28 cellular contexts compared by ENCODE assay signal in the genomic region with DNA sequence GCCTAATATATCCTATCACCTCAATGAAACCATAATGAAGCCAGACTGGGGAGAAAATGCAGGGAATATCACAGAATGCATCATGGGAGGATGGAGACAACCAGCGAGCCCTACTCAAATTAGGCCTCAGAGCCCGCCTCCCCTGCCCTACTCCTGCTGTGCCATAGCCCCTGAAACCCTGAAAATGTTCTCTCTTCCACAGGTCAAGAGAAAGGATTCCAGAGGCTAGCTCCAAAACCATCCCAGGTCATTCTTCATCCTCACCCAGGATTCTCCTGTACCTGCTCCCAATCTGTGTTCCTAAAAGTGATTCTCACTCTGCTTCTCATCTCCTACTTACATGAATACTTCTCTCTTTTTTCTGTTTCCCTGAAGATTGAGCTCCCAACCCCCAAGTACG. TPM values are rescaled to one million over a fixed set of nuclear protein-coding genes. Genes with fewer than 3 reads are reported as not detected.
A peak's percentile ranks its signal among the peaks of the same experiment; 100 is the strongest.
DNase-seq lines count a peak whose midpoint lies in the region; ATAC-seq and TF ChIP-seq lines count a peak whose summit lies in the region.
"Had no signal": no experiment of that assay in that cellular context is flagged by ENCODE, and none has a peak within 500 bp of the region (broad histone marks: within the 10 kb centered on the region; RNA-seq: fewer than 3 reads in every experiment).

No MANE protein-coding gene starts in this region.

- peaks cover 88% of the 10 kb centered on the region for H3K4me1 Mint-ChIP-seq in stimulated activated naive CD8-positive, alpha-beta T cell treated with anti-CD3 and anti-CD28 coated beads, Interleukin-15, Interleukin-2, amounts not matched to agents 100 ng/mL and 50 ng/mL, for 24 hours (ENCODE audit: low read depth)
- H3K4me1 Mint-ChIP-seq in activated B cell treated with CpG ODN at 0.5 μM for 24 hours, result peaks cover 88% of the 10 kb centered on the region

- peak overlapping the region; percentile 99 for H3K27ac ChIP-seq in effector memory CD4-positive, alpha-beta T cell (ENCODE audit: insufficient read depth, low read length, poor library complexity, severe bottlenecking)
- H3K27ac ChIP-seq in thymus (ENCODE audit: low read depth), result peak overlapping the region; percentile 95
- H3K27ac ChIP-seq: ascending aorta, foreskin keratinocyte, neutrophil had no signal

- H3K9me3 Mint-ChIP-seq in stimulated activated naive CD8-positive, alpha-beta T cell treated with anti-CD3 and anti-CD28 coated beads, Interleukin-15, Interleukin-2, amounts not matched to agents 100 ng/mL and 50 ng/mL, for 24 hours, result no peaks in the 10 kb centered on the region
- H3K9me3 Mint-ChIP-seq in activated B cell treated with CpG ODN at 0.5 μM for 24 hours, result peaks cover 3% of the 10 kb centered on the region

- POLR2A ChIA-PET in activated B cell treated with CpG ODN at 0.5 μM for 24 hours (lab: Charles Lee), result interaction anchor here (1.0 kb wide), 1 partner anchor 9 kb away, joined by 4 read pairs; no protein-coding TSS in a partner anchor

- TF ChIP-seq CTCF in activated B cell treated with CpG ODN at 0.5 μM for 24 hours (IDR thresholded peaks at IDR 0.05), result no peak

- no peak overlapping the region for H3K4me3 ChIP-seq in effector memory CD4-positive, alpha-beta T cell (ENCODE audit: insufficient read depth, low read depth, low read length, poor library complexity, severe bottlenecking)
- H3K4me3 ChIP-seq in thymus (ENCODE audit: low read length), result peak overlapping the region; percentile 48
- H3K4me3 ChIP-seq: ascending aorta, HAP-1, skin epidermis had no signal

- H3K36me3 Mint-ChIP-seq in stimulated activated naive CD8-positive, alpha-beta T cell treated with anti-CD3 and anti-CD28 coated beads, Interleukin-15, Interleukin-2, amounts not matched to agents 100 ng/mL and 50 ng/mL, for 24 hours (ENCODE audit: low read depth), result peaks cover 70% of the 10 kb centered on the region
- H3K36me3 Mint-ChIP-seq in activated B cell treated with CpG ODN at 0.5 μM for 24 hours (ENCODE audit: low read depth), result peaks cover 85% of the 10 kb centered on the region

- peak overlapping the region; percentile 98 for H3K4me3 Mint-ChIP-seq in stimulated activated naive CD8-positive, alpha-beta T cell treated with anti-CD3 and anti-CD28 coated beads, Interleukin-15, Interleukin-2, amounts not matched to agents 100 ng/mL and 50 ng/mL, for 24 hours
- no peak overlapping the region for H3K4me3 Mint-ChIP-seq in activated B cell treated with CpG ODN at 0.5 μM for 24 hours

- ATAC-seq in stimulated activated naive CD8-positive, alpha-beta T cell treated with anti-CD3 and anti-CD28 coated beads, Interleukin-15, Interleukin-2, amounts not matched to agents 100 U/mL and 50 U/mL, for 24 hours, result no peak
- no peak for ATAC-seq in activated B cell treated with CpG ODN at 0.5 μM for 24 hours (ENCODE audit: low read depth)
- ATAC-seq in HG03354 (IDR thresholded peaks at IDR 0.05; ENCODE audit: poor library complexity, severe bottlenecking, unreplicated experiment), result no peak
- ATAC-seq: foreskin keratinocyte had no signal

- no peaks in the 10 kb centered on the region for H3K27me3 Mint-ChIP-seq in stimulated activated naive CD8-positive, alpha-beta T cell treated with anti-CD3 and anti-CD28 coated beads, Interleukin-15, Interleukin-2, amounts not matched to agents 100 ng/mL and 50 ng/mL, for 24 hours
- no peaks in the 10 kb centered on the region for H3K27me3 Mint-ChIP-seq in activated B cell treated with CpG ODN at 0.5 μM for 24 hours

- peaks cover 40% of the 10 kb centered on the region for H3K36me3 ChIP-seq in effector memory CD4-positive, alpha-beta T cell (ENCODE audit: control insufficient read depth, insufficient read depth, low read length)
- peaks cover 49% of the 10 kb centered on the region for H3K36me3 ChIP-seq in thymus (ENCODE audit: control insufficient read depth, insufficient read depth)
- H3K36me3 ChIP-seq: ascending aorta, HAP-1, neutrophil had no signal

- H3K27me3 ChIP-seq in effector memory CD4-positive, alpha-beta T cell (replicated peaks; ENCODE audit: control insufficient read depth, insufficient read depth, low read length, poor library complexity, severe bottlenecking), result no peaks in the 10 kb centered on the region
- H3K27me3 ChIP-seq in thymus (ENCODE audit: control insufficient read depth, insufficient read depth), result no peaks in the 10 kb centered on the region
- H3K27me3 ChIP-seq: ascending aorta had no signal

- CTCF ChIA-PET in activated B cell treated with CpG ODN at 0.5 μM for 24 hours (lab: Charles Lee), result interaction anchor here (1.1 kb wide), 1 partner anchor 19 kb away, joined by 4 read pairs; no protein-coding TSS in a partner anchor

- peaks cover 83% of the 10 kb centered on the region for H3K4me1 ChIP-seq in effector memory CD4-positive, alpha-beta T cell (ENCODE audit: control insufficient read depth, insufficient read depth, low read length, poor library complexity, severe bottlenecking)
- peaks cover 64% of the 10 kb centered on the region for H3K4me1 ChIP-seq in thymus (ENCODE audit: control insufficient read depth, insufficient read depth, low read length)
- H3K4me1 ChIP-seq: foreskin keratinocyte, HAP-1 had no signal

- DNase-seq in stimulated activated naive CD8-positive, alpha-beta T cell treated with anti-CD3 and anti-CD28 coated beads, Interleukin-15, Interleukin-2, amounts not matched to agents 100 U/mL and 50 U/mL, for 24 hours, result no peak
- DNase-seq in activated B cell treated with CpG ODN at 0.5 μM for 24 hours (no peak), NCI-H2196 (lab: John Stamatoyannopoulos, UW; ENCODE audit: unreplicated experiment) (no peak), NCI-H2227 treated with DMSO at 0.1 percent for 48 hours (lab: John Stamatoyannopoulos, UW) (no peak)
- DNase-seq in effector memory CD4-positive, alpha-beta T cell, result no peak
- DNase-seq: activated CD4-positive, alpha-beta T cell treated with anti-CD3 and anti-CD28 coated beads for 48 hours; activated effector memory CD4-positive, alpha-beta T cell treated with Interleukin-2 at 50 U/mL for 16 hours; central memory CD4-positive, alpha-beta T cell; COR-L47; erythroblast; foreskin keratinocyte; Kasumi-1; NCI-H1092; NCI-H2029 treated with DMSO at 0.1 percent for 48 hours; NCI-H69; stimulated activated CD4-positive, alpha-beta T cell treated with anti-CD3 and anti-CD28 coated beads, Interleukin-2, amount 100 ng/mL, for 48 hours had no signal

- H3K9me3 ChIP-seq in effector memory CD4-positive, alpha-beta T cell (ENCODE audit: control insufficient read depth, low read length), result no peaks in the 10 kb centered on the region
- no peaks in the 10 kb centered on the region for H3K9me3 ChIP-seq in thymus (ENCODE audit: control insufficient read depth)
- H3K9me3 ChIP-seq: ascending aorta, HAP-1, neutrophil had no signal

- 80% methylated on average over 3 of the region's 3 CpGs for WGBS in thymus

- H3K27ac Mint-ChIP-seq in stimulated activated naive CD8-positive, alpha-beta T cell treated with anti-CD3 and anti-CD28 coated beads, Interleukin-15, Interleukin-2, amounts not matched to agents 100 ng/mL and 50 ng/mL, for 24 hours, result peak overlapping the region; percentile 100
- H3K27ac Mint-ChIP-seq in activated B cell treated with CpG ODN at 0.5 μM for 24 hours, result peak overlapping the region; percentile 98

- intact Hi-C loops in activated B cell treated with CpG ODN at 0.5 μM for 24 hours (cut with micrococcal nuclease), result no loop called here

RNA-seq across cellular contexts. Expression of a gene that starts 31.5 kb away (rescaled TPM):
- not detected in 2 replicates for total RNA-seq in activated B cell treated with CpG ODN at 0.5 μM for 24 hours
- 23.1 TPM for polyA plus RNA-seq in thymus
- total RNA-seq: ascending aorta, foreskin keratinocyte, HT1080, liver, mononuclear cell, subcutaneous adipose tissue, urinary bladder had no signal

RNA-seq across cellular contexts. Expression of a gene that starts 52.6 kb away (rescaled TPM):
- 20.9 and 21.4 TPM in 2 replicates for total RNA-seq in activated B cell treated with CpG ODN at 0.5 μM for 24 hours
- polyA plus RNA-seq in thymus, result 163 TPM

RNA-seq across cellular contexts. Expression of a gene that starts 53.0 kb away (rescaled TPM):
- total RNA-seq in activated B cell treated with CpG ODN at 0.5 μM for 24 hours, result not detected in 2 replicates
- 4.5 TPM for polyA plus RNA-seq in thymus
- total RNA-seq: ascending aorta, foreskin keratinocyte, HT1080, liver, subcutaneous adipose tissue, urinary bladder had no signal
- polyA plus RNA-seq: foreskin keratinocyte, liver had no signal
